Comparison of ENCODE assay signal across 20 cellular contexts in the genomic region with DNA sequence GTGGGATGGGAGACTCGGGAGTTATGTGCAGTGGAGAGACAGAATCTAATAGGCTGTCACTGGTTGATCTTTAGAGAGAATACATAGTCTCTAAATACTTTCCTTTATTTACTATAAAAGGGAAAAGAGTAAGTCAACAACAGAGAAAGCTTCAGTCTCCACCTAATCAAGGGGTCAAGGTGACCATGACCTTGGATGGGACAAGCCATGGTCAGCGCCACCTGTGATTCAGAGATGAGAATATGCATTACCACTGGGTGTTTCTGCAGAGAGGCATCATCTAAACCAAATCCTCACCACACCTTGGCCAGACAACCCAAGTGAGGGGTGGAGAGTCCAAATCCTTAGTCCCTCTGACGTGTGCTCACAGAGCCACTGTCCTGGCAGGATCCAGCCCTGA. TPM values are rescaled to one million over a fixed set of nuclear protein-coding genes. Genes with fewer than 3 reads are reported as not detected.
"Had no signal": no experiment of that assay in that cellular context is flagged by ENCODE, and none has a peak within 500 bp of the region (broad histone marks: within the 10 kb centered on the region; RNA-seq: fewer than 3 reads in every experiment).

No MANE protein-coding gene starts in this region.

- H3K4me3 Mint-ChIP-seq: memory B cell; naive thymus-derived CD4-positive, alpha-beta T cell had no signal

- H3K27ac Mint-ChIP-seq: memory B cell; naive thymus-derived CD4-positive, alpha-beta T cell; progenitor cell of endocrine pancreas had no signal

- DNase-seq: effector memory CD4-positive, alpha-beta T cell; glutamatergic neuron; left cardiac atrium; left ventricle myocardium inferior; lower lobe of right lung; naive thymus-derived CD4-positive, alpha-beta T cell; pancreas; right cardiac atrium; stimulated activated CD4-positive, alpha-beta T cell treated with anti-CD3 and anti-CD28 coated beads, Interleukin-2, amount 100 ng/mL, for 48 hours; stimulated activated naive CD8-positive, alpha-beta T cell treated with anti-CD3 and anti-CD28 coated beads, Interleukin-15, Interleukin-2, amounts not matched to agents 100 U/mL and 50 U/mL, for 24 hours; thyroid gland; upper lobe of right lung had no signal

- H3K4me3 ChIP-seq: esophagus muscularis mucosa, gastroesophageal sphincter, left ventricle myocardium inferior, lower lobe of right lung, pancreas, smooth muscle cell, suprapubic skin, thyroid gland, upper lobe of right lung, vagina had no signal

- H3K9me3 Mint-ChIP-seq: memory B cell had no signal

- H3K4me2 ChIP-seq: smooth muscle cell had no signal

- H3K36me3 ChIP-seq: esophagus muscularis mucosa, gastroesophageal sphincter, left ventricle myocardium inferior, pancreas, suprapubic skin, thyroid gland, upper lobe of right lung, vagina had no signal

- ATAC-seq: gastroesophageal sphincter; left cardiac atrium; lower lobe of right lung; naive thymus-derived CD4-positive, alpha-beta T cell; pancreas; right cardiac atrium; stimulated activated naive CD8-positive, alpha-beta T cell treated with anti-CD3 and anti-CD28 coated beads, Interleukin-15, Interleukin-2, amounts not matched to agents 100 U/mL and 50 U/mL, for 24 hours; upper lobe of right lung had no signal

- H3K27ac ChIP-seq: epithelial cell of prostate, esophagus muscularis mucosa, gastroesophageal sphincter, left ventricle myocardium inferior, lower lobe of right lung, pancreas, suprapubic skin, thyroid gland, upper lobe of right lung, vagina had no signal

- H3K27me3 ChIP-seq: pancreas, thyroid gland, upper lobe of right lung, vagina had no signal

- H3K4me1 Mint-ChIP-seq: naive thymus-derived CD4-positive, alpha-beta T cell had no signal

- H3K27me3 Mint-ChIP-seq: memory B cell, progenitor cell of endocrine pancreas had no signal

- H3K9me3 ChIP-seq: esophagus muscularis mucosa, gastroesophageal sphincter, left ventricle myocardium inferior, lower lobe of right lung, pancreas, suprapubic skin, thyroid gland, upper lobe of right lung, vagina had no signal

RNA-seq across cellular contexts. Expression of a gene that starts 39.9 kb away (rescaled TPM):
- polyA plus RNA-seq: naive thymus-derived CD4-positive, alpha-beta T cell had no signal
